24 cellular contexts compared by ENCODE assay signal in genomic region chrX:110259065-110259559, GRCh38.
"Had no signal": no experiment of that assay in that cellular context is flagged by ENCODE, and none has a peak within 500 bp of the region (broad histone marks: within the 10 kb centered on the region; RNA-seq: fewer than 3 reads in every experiment).

No MANE protein-coding gene starts in this region.

- H3K4me2 ChIP-seq: hepatocyte had no signal

- H3K9me3 ChIP-seq: psoas muscle, right lobe of liver, spleen, tibial artery, upper lobe of left lung, vagina had no signal

- H3K36me3 Mint-ChIP-seq: natural killer cell treated with Interleukin-12 subunit alpha and Interleukin-12 subunit beta and Interleukin-15 and Interleukin-18, amount 100 ng/mL, for 72 hours; stimulated activated memory B cell treated with anti-CD40 and anti-IgM and Interleukin-4, amounts not matched to agents 10 μg/mL and 1 μg/mL and 100 μg/mL, for 72 hours had no signal

- H3K27me3 Mint-ChIP-seq: dendritic cell treated with granulocyte-macrophage colony-stimulating factor and Interleukin-4, amounts not matched to agents 40 ng/mL and 50 ng/mL, for 4 days; effector memory CD8-positive, alpha-beta T cell; natural killer cell treated with Interleukin-12 subunit alpha and Interleukin-12 subunit beta and Interleukin-15 and Interleukin-18, amount 100 ng/mL, for 72 hours; stimulated activated memory B cell treated with anti-CD40 and anti-IgM and Interleukin-4, amounts not matched to agents 10 μg/mL and 1 μg/mL and 100 μg/mL, for 72 hours; stimulated activated naive CD8-positive, alpha-beta T cell treated with anti-CD3 and anti-CD28 coated beads, Interleukin-15, Interleukin-2, amounts not matched to agents 100 ng/mL and 50 ng/mL, for 24 hours had no signal

- H3K27ac ChIP-seq: foreskin keratinocyte, hepatocyte, psoas muscle, right lobe of liver, spleen, tibial artery, upper lobe of left lung, vagina had no signal

- ATAC-seq: effector memory CD8-positive, alpha-beta T cell; left colon; left ventricle myocardium superior; natural killer cell treated with Interleukin-12 subunit alpha and Interleukin-12 subunit beta and Interleukin-15 and Interleukin-18, amount 100 ng/mL, for 72 hours; psoas muscle; right lobe of liver; stimulated activated memory B cell treated with anti-CD40 and anti-IgM and Interleukin-4, amounts not matched to agents 10 μg/mL and 1 μg/mL and 100 μg/mL, for 72 hours had no signal

- H3K4me1 ChIP-seq: psoas muscle, right lobe of liver, spleen, tibial artery, upper lobe of left lung, vagina had no signal

- H3K4me3 Mint-ChIP-seq: dendritic cell treated with granulocyte-macrophage colony-stimulating factor and Interleukin-4, amounts not matched to agents 40 ng/mL and 50 ng/mL, for 4 days; effector memory CD8-positive, alpha-beta T cell; natural killer cell treated with Interleukin-12 subunit alpha and Interleukin-12 subunit beta and Interleukin-15 and Interleukin-18, amount 100 ng/mL, for 72 hours; stimulated activated memory B cell treated with anti-CD40 and anti-IgM and Interleukin-4, amounts not matched to agents 10 μg/mL and 1 μg/mL and 100 μg/mL, for 72 hours; stimulated activated naive CD8-positive, alpha-beta T cell treated with anti-CD3 and anti-CD28 coated beads, Interleukin-15, Interleukin-2, amounts not matched to agents 100 ng/mL and 50 ng/mL, for 24 hours had no signal

- H3K79me2 ChIP-seq: hepatocyte had no signal

- H3K4me3 ChIP-seq: hepatocyte, lung, psoas muscle, right lobe of liver, spleen, tibial artery, upper lobe of left lung, vagina had no signal

- H2AFZ ChIP-seq: hepatocyte had no signal

- H3K36me3 ChIP-seq: right lobe of liver, spleen, tibial artery, upper lobe of left lung, vagina had no signal

- H3K9me3 Mint-ChIP-seq: dendritic cell treated with granulocyte-macrophage colony-stimulating factor and Interleukin-4, amounts not matched to agents 40 ng/mL and 50 ng/mL, for 4 days; effector memory CD8-positive, alpha-beta T cell; natural killer cell treated with Interleukin-12 subunit alpha and Interleukin-12 subunit beta and Interleukin-15 and Interleukin-18, amount 100 ng/mL, for 72 hours; stimulated activated memory B cell treated with anti-CD40 and anti-IgM and Interleukin-4, amounts not matched to agents 10 μg/mL and 1 μg/mL and 100 μg/mL, for 72 hours; stimulated activated naive CD8-positive, alpha-beta T cell treated with anti-CD3 and anti-CD28 coated beads, Interleukin-15, Interleukin-2, amounts not matched to agents 100 ng/mL and 50 ng/mL, for 24 hours had no signal

- H3K27ac Mint-ChIP-seq: dendritic cell treated with granulocyte-macrophage colony-stimulating factor and Interleukin-4, amounts not matched to agents 40 ng/mL and 50 ng/mL, for 4 days; natural killer cell treated with Interleukin-12 subunit alpha and Interleukin-12 subunit beta and Interleukin-15 and Interleukin-18, amount 100 ng/mL, for 72 hours; stimulated activated memory B cell treated with anti-CD40 and anti-IgM and Interleukin-4, amounts not matched to agents 10 μg/mL and 1 μg/mL and 100 μg/mL, for 72 hours; stimulated activated naive CD8-positive, alpha-beta T cell treated with anti-CD3 and anti-CD28 coated beads, Interleukin-15, Interleukin-2, amounts not matched to agents 100 ng/mL and 50 ng/mL, for 24 hours had no signal

- H3K4me1 Mint-ChIP-seq: stimulated activated memory B cell treated with anti-CD40 and anti-IgM and Interleukin-4, amounts not matched to agents 10 μg/mL and 1 μg/mL and 100 μg/mL, for 72 hours had no signal

- H3K27me3 ChIP-seq: foreskin keratinocyte, hepatocyte, right lobe of liver, spleen, tibial artery, upper lobe of left lung, vagina had no signal

- DNase-seq: effector memory CD8-positive, alpha-beta T cell; erythroblast; head of caudate nucleus; left colon; left ventricle myocardium superior; mesenchymal stem cell; midbrain; psoas muscle; retina; right lobe of liver; spleen; stimulated activated CD4-positive, alpha-beta T cell treated with anti-CD3 and anti-CD28 coated beads, Interleukin-15, amount 100 ng/mL, for 24 hours; stimulated activated CD4-positive, alpha-beta T cell treated with anti-CD3 and anti-CD28 coated beads, Interleukin-1b, Interleukin-23, amount 100 ng/mL, for 48 hours; stimulated activated CD4-positive, alpha-beta T cell treated with anti-CD3 and anti-CD28 coated beads, Interleukin-4, amount 100 ng/mL, for 24 hours; tibial artery; upper lobe of left lung had no signal
